Comparison of ENCODE assay signal across 1 cellular context in the genomic region with DNA sequence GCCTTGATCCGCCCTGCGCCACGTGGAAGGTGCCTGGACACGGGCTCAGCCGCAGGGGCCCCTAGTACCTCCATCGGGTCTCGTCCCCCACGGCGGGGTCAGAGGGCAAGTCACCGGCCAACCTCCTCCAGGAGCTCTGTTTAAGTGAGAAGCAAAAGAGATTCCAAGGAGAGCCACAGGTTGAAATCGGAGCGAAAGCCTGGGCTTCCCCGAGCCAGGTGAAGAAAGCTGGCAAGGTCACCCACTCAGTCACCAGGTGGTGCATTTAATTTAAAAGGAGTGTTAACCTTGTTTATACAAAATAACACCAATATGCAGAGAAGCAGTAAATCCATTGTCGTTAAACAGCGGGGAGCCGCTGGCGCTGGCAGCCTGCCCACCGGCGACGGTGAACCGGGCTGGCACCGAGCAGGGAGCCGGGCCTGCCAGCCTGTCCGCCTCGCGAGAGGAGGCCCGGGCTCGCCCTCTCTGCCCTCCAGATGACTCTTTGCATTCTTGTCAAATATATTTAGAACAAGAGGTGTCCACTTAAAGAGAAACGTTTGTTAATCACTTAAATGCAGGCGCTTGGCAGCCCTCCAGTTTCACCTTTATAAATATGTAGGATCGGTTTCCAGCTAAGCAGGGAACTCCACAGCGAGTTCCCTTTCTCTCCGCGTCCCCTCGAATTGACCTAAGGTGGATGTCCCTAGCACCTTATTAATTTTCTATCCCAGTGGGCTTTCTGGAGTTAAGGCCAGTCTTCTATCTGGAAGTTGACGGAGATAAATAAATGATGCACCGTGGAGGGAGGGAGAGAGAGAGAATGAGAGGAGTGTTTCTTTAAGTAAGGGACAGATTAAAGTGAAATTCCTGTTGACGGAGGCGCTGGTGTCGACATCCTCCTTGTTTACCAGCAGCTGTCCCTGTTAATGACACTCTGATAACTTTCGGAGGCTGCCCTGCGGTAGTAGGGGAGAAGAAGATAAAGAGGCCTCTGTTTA.
TF ChIP-seq lines count a peak whose summit lies in the region.

No MANE protein-coding gene starts in this region.

TF ChIP-seq in K562, 482 proteins besides CTCF, POLR2A, EP300 and RAD21 (continued from another document):
- TF ChIP-seq, protein P1, sequence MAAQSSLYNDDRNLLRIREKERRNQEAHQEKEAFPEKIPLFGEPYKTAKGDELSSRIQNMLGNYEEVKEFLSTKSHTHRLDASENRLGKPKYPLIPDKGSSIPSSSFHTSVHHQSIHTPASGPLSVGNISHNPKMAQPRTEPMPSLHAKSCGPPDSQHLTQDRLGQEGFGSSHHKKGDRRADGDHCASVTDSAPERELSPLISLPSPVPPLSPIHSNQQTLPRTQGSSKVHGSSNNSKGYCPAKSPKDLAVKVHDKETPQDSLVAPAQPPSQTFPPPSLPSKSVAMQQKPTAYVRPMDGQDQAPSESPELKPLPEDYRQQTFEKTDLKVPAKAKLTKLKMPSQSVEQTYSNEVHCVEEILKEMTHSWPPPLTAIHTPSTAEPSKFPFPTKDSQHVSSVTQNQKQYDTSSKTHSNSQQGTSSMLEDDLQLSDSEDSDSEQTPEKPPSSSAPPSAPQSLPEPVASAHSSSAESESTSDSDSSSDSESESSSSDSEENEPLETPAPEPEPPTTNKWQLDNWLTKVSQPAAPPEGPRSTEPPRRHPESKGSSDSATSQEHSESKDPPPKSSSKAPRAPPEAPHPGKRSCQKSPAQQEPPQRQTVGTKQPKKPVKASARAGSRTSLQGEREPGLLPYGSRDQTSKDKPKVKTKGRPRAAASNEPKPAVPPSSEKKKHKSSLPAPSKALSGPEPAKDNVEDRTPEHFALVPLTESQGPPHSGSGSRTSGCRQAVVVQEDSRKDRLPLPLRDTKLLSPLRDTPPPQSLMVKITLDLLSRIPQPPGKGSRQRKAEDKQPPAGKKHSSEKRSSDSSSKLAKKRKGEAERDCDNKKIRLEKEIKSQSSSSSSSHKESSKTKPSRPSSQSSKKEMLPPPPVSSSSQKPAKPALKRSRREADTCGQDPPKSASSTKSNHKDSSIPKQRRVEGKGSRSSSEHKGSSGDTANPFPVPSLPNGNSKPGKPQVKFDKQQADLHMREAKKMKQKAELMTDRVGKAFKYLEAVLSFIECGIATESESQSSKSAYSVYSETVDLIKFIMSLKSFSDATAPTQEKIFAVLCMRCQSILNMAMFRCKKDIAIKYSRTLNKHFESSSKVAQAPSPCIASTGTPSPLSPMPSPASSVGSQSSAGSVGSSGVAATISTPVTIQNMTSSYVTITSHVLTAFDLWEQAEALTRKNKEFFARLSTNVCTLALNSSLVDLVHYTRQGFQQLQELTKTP (IDR thresholded peaks at IDR 0.05; ENCODE audit: low read depth in 1 of 2, partially characterized antibody in 2 of 2): peak in 1 of 2 experiments; percentile 64
